In the genomic region with DNA sequence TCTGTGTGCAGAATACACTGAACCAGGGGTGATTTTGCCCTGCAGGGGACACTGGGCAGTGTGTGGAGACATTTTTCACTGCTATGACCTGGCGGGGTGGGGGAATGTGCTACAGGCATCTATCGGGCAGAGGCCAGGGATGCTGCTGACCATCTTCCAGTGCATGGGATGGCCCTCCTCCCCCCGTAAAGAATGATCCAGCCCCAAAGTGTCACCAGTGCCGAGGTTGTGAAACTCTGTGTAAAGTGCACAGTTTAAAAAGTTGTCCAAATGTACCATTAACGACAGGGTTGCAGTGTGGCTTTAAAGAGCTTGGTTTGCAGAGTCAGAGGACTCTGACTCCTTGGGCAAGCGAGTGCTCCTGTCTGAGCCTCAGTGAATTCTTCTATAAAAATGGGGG, we compare ENCODE assay signal across 1 cellular context.
TF ChIP-seq lines count a peak whose summit lies in the region.

No MANE protein-coding gene starts in this region.

TF ChIP-seq in HepG2, 621 proteins besides CTCF, POLR2A, EP300 and RAD21 (continued from another document and continues in another):
- TF ChIP-seq, protein P1, sequence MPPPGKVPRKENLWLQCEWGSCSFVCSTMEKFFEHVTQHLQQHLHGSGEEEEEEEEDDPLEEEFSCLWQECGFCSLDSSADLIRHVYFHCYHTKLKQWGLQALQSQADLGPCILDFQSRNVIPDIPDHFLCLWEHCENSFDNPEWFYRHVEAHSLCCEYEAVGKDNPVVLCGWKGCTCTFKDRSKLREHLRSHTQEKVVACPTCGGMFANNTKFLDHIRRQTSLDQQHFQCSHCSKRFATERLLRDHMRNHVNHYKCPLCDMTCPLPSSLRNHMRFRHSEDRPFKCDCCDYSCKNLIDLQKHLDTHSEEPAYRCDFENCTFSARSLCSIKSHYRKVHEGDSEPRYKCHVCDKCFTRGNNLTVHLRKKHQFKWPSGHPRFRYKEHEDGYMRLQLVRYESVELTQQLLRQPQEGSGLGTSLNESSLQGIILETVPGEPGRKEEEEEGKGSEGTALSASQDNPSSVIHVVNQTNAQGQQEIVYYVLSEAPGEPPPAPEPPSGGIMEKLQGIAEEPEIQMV (CRISPR knock-in tag; IDR thresholded peaks at IDR 0.05; ENCODE audit: low read depth) = no peak
- TF ChIP-seq ZFP36L2 (CRISPR knock-in tag; IDR thresholded peaks at IDR 0.05) (no peak), HMGXB3 (CRISPR knock-in tag; IDR thresholded peaks at IDR 0.05; ENCODE audit: borderline replicate concordance) (no peak), E2F5 (CRISPR knock-in tag; conservative IDR thresholded peaks at IDR 0.05) (no peak), ZNF263 (CRISPR knock-in tag; IDR thresholded peaks at IDR 0.05) (peak; percentile 93), NR2F1 (CRISPR knock-in tag; IDR thresholded peaks at IDR 0.05) (no peak), ZNF790 (CRISPR knock-in tag; IDR thresholded peaks at IDR 0.05; ENCODE audit: borderline replicate concordance) (no peak), NR1H2 (CRISPR knock-in tag; IDR thresholded peaks at IDR 0.05; ENCODE audit: borderline replicate concordance, low read depth) (no peak), TSC22D2 (CRISPR knock-in tag; IDR thresholded peaks at IDR 0.05; ENCODE audit: borderline replicate concordance) (no peak; the same call in 1 of the 2 replicates), ZNF430 (CRISPR knock-in tag; IDR thresholded peaks at IDR 0.05) (no peak), ZNF629 (CRISPR knock-in tag; conservative IDR thresholded peaks at IDR 0.05) (peak; percentile 65), ZNF318 (CRISPR knock-in tag; IDR thresholded peaks at IDR 0.05) (no peak), ZSCAN22 (CRISPR knock-in tag; IDR thresholded peaks at IDR 0.05) (no peak), SP140L (CRISPR knock-in tag; IDR thresholded peaks at IDR 0.05; ENCODE audit: borderline replicate concordance) (no peak), MLLT10 (CRISPR knock-in tag; IDR thresholded peaks at IDR 0.05) (no peak), ZNF230 (CRISPR knock-in tag; IDR thresholded peaks at IDR 0.05) (no peak), ZNF224 (CRISPR knock-in tag; IDR thresholded peaks at IDR 0.05) (no peak), NR0B2 (CRISPR knock-in tag; IDR thresholded peaks at IDR 0.05) (0 out of 2 replicates have a peak, but pooled peaks have one; percentile 66), SNAPC2 (CRISPR knock-in tag; IDR thresholded peaks at IDR 0.05) (no peak), SMARCE1 (IDR thresholded peaks at IDR 0.05; ENCODE audit: borderline replicate concordance) (no peak), GRHL1 (CRISPR knock-in tag; conservative IDR thresholded peaks at IDR 0.05) (no peak), ZNF274 (CRISPR knock-in tag; IDR thresholded peaks at IDR 0.05) (0 out of 2 replicates have a peak, but pooled peaks have one; percentile 60), ZNF234 (CRISPR knock-in tag; conservative IDR thresholded peaks at IDR 0.05) (no peak), PLRG1 (conservative IDR thresholded peaks at IDR 0.05) (no peak), KAT8 (CRISPR knock-in tag; IDR thresholded peaks at IDR 0.05) (no peak), ZNF709 (CRISPR knock-in tag; IDR thresholded peaks at IDR 0.05) (no peak), ZBTB8A (CRISPR knock-in tag; IDR thresholded peaks at IDR 0.05; ENCODE audit: borderline replicate concordance, low read depth) (no peak)
- TF ChIP-seq, protein P2, sequence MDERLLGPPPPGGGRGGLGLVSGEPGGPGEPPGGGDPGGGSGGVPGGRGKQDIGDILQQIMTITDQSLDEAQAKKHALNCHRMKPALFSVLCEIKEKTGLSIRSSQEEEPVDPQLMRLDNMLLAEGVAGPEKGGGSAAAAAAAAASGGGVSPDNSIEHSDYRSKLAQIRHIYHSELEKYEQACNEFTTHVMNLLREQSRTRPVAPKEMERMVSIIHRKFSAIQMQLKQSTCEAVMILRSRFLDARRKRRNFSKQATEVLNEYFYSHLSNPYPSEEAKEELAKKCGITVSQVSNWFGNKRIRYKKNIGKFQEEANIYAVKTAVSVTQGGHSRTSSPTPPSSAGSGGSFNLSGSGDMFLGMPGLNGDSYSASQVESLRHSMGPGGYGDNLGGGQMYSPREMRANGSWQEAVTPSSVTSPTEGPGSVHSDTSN (CRISPR knock-in tag; IDR thresholded peaks at IDR 0.05) = no peak
- TF ChIP-seq, protein P3, sequence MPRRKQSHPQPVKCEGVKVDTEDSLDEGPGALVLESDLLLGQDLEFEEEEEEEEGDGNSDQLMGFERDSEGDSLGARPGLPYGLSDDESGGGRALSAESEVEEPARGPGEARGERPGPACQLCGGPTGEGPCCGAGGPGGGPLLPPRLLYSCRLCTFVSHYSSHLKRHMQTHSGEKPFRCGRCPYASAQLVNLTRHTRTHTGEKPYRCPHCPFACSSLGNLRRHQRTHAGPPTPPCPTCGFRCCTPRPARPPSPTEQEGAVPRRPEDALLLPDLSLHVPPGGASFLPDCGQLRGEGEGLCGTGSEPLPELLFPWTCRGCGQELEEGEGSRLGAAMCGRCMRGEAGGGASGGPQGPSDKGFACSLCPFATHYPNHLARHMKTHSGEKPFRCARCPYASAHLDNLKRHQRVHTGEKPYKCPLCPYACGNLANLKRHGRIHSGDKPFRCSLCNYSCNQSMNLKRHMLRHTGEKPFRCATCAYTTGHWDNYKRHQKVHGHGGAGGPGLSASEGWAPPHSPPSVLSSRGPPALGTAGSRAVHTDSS (CRISPR knock-in tag; conservative IDR thresholded peaks at IDR 0.05) = no peak
- TF ChIP-seq, protein P4, sequence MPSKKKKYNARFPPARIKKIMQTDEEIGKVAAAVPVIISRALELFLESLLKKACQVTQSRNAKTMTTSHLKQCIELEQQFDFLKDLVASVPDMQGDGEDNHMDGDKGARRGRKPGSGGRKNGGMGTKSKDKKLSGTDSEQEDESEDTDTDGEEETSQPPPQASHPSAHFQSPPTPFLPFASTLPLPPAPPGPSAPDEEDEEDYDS (CRISPR knock-in tag; IDR thresholded peaks at IDR 0.05) = no peak
- TF ChIP-seq, protein P5, sequence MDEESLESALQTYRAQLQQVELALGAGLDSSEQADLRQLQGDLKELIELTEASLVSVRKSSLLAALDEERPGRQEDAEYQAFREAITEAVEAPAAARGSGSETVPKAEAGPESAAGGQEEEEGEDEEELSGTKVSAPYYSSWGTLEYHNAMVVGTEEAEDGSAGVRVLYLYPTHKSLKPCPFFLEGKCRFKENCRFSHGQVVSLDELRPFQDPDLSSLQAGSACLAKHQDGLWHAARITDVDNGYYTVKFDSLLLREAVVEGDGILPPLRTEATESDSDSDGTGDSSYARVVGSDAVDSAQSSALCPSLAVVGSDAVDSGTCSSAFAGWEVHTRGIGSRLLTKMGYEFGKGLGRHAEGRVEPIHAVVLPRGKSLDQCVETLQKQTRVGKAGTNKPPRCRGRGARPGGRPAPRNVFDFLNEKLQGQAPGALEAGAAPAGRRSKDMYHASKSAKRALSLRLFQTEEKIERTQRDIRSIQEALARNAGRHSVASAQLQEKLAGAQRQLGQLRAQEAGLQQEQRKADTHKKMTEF (CRISPR knock-in tag; IDR thresholded peaks at IDR 0.05) = no peak
